In genomic region chr17:57940217-57940616, GRCh38 we compare ENCODE assay signal across 11 cellular contexts. TPM values are rescaled to one million over a fixed set of nuclear protein-coding genes. Genes with fewer than 3 reads are reported as not detected.
DNase-seq lines count a peak whose midpoint lies in the region; ATAC-seq, FAIRE-seq and TF ChIP-seq lines count a peak whose summit lies in the region.
"Had no signal": no experiment of that assay in that cellular context is flagged by ENCODE, and none has a peak within 500 bp of the region (broad histone marks: within the 10 kb centered on the region; RNA-seq: fewer than 3 reads in every experiment).

No MANE protein-coding gene starts in this region.

- no peaks in the 10 kb centered on the region for H3K27me3 ChIP-seq in HepG2 (ENCODE audit: control insufficient read depth in 1 of 2, insufficient read depth in 2 of 2, low read length in 2 of 2)
- no peaks in the 10 kb centered on the region for H3K27me3 ChIP-seq in right lobe of liver
- no peaks in the 10 kb centered on the region for H3K27me3 ChIP-seq in vagina
- H3K27me3 ChIP-seq in CD4-positive, alpha-beta T cell (ENCODE audit: control insufficient read depth, insufficient read depth, low read length), result no peaks in the 10 kb centered on the region
- H3K27me3 ChIP-seq: suprapubic skin had no signal

- no peaks in the 10 kb centered on the region for H3K79me2 ChIP-seq in HepG2 (ENCODE audit: insufficient read depth, low read length)

- H3K36me3 Mint-ChIP-seq in CD4-positive, alpha-beta T cell (ENCODE audit: low read depth), result no peaks in the 10 kb centered on the region

- POLR2A ChIA-PET in HepG2 (lab: Yijun Ruan, JAX) (interaction anchor here (1.0 to 3.9 kb wide), 4 partner anchors 13 to 143 kb away, joined by 3 to 35 read pairs (median 9); partner anchors contain the start of genes CUEDC1, DYNLL2 and SRSF1), RWPE1 (lab: Yijun Ruan, JAX; ENCODE audit: low non-redundant PET) (no interaction called here)
- POLR2A ChIA-PET in CD4-positive, alpha-beta T cell (lab: Charles Lee), result no interaction called here

- intact Hi-C loops in HepG2 (cut with micrococcal nuclease; ENCODE audit: unreplicated experiment) (loop anchor here (2.0 kb wide), 1 partner anchor 15 kb away; the partner anchor contains the start of gene CUEDC1), right lobe of liver (cut with DNase I) (no loop called here), kidney (cut with DNase I) (no loop called here), vagina (cut with DNase I) (no loop called here)
- intact Hi-C loops in CD4-positive, alpha-beta T cell (cut with DNase I, micrococcal nuclease), result no loop called here

- ATAC-seq in HepG2 (no peak), right lobe of liver (no peak), GM21723 (IDR thresholded peaks at IDR 0.05; ENCODE audit: unreplicated experiment) (no peak)
- no peak for ATAC-seq in CD4-positive, alpha-beta T cell (ENCODE audit: poor library complexity)

- FAIRE-seq in HepG2 (lab: Jason Lieb, UNC), result no peak
- no peak for FAIRE-seq in kidney (lab: Jason Lieb, UNC)
- FAIRE-seq: bronchial epithelial cell had no signal

- TF ChIP-seq CTCF in HepG2 (CRISPR knock-in tag; IDR thresholded peaks at IDR 0.05) (no peak), right lobe of liver (IDR thresholded peaks at IDR 0.05) (no peak), RWPE1 (conservative IDR thresholded peaks at IDR 0.05; ENCODE audit: low read depth) (no peak), kidney (IDR thresholded peaks at IDR 0.05; ENCODE audit: borderline replicate concordance, extremely low read depth, insufficient read depth) (no peak), vagina (IDR thresholded peaks at IDR 0.05) (no peak)
- no peak for TF ChIP-seq CTCF in CD4-positive, alpha-beta T cell (IDR thresholded peaks at IDR 0.05)

- H3K4me1 Mint-ChIP-seq in CD4-positive, alpha-beta T cell (ENCODE audit: low read depth), result peaks cover 4% of the 10 kb centered on the region

- H4K20me1 ChIP-seq in HepG2 (ENCODE audit: insufficient read depth, low read length), result no peaks in the 10 kb centered on the region

- no peak overlapping the region for H3K27ac Mint-ChIP-seq in CD4-positive, alpha-beta T cell

- H3K9me3 ChIP-seq in HepG2 (ENCODE audit: low read length) (no peaks in the 10 kb centered on the region), right lobe of liver (no peaks in the 10 kb centered on the region), kidney (ENCODE audit: control insufficient read depth in 1 of 2, low read length in 2 of 2) (no peaks in the 10 kb centered on the region), vagina (no peaks in the 10 kb centered on the region)
- H3K9me3 ChIP-seq in CD4-positive, alpha-beta T cell (ENCODE audit: control insufficient read depth, low read length), result no peaks in the 10 kb centered on the region
- H3K9me3 ChIP-seq: suprapubic skin had no signal

- H3K4me2 ChIP-seq in HepG2 (ENCODE audit: low read depth, low read length), result no peak overlapping the region

- CTCF ChIA-PET in HepG2 (lab: Yijun Ruan, JAX; ENCODE audit: low intra/inter-chr PET ratio, low total read pairs) (no interaction called here), RWPE1 (lab: Yijun Ruan, JAX) (interaction anchor here (0.9 kb wide), 1 partner anchor 82 kb away, joined by 4 read pairs; no protein-coding TSS in a partner anchor)
- CTCF ChIA-PET in CD4-positive, alpha-beta T cell (lab: Charles Lee), result interaction anchor here (0.7 kb wide), 1 partner anchor 13 kb away, joined by 3 read pairs; no protein-coding TSS in a partner anchor

- peaks cover 70% of the 10 kb centered on the region for H3K4me1 ChIP-seq in HepG2 (ENCODE audit: insufficient read depth, low read length)
- H3K4me1 ChIP-seq in right lobe of liver, result peaks cover 0 to 12% (median 2%) of the 10 kb centered on the region in 4 donors
- H3K4me1 ChIP-seq in kidney (ENCODE audit: control insufficient read depth in 1 of 2, insufficient read depth in 1 of 2, low read depth in 1 of 2, low read length in 2 of 2), result peaks cover 47 to 48% of the 10 kb centered on the region in 2 donors
- peaks cover 99% of the 10 kb centered on the region for H3K4me1 ChIP-seq in vagina

- no peak overlapping the region for H3K4me3 Mint-ChIP-seq in CD4-positive, alpha-beta T cell

- no peak overlapping the region for H3K4me3 ChIP-seq in HepG2 (replicated peaks in 1 of 3; ENCODE audit: insufficient read depth in 1 of 3, low read depth in 2 of 3, low read length in 3 of 3)
- no peak overlapping the region for H3K4me3 ChIP-seq in right lobe of liver
- no peak overlapping the region for H3K4me3 ChIP-seq in kidney (ENCODE audit: low read length in 2 of 2)
- no peak overlapping the region for H3K4me3 ChIP-seq in vagina
- H3K4me3 ChIP-seq: suprapubic skin had no signal

- no peaks in the 10 kb centered on the region for H3K9me3 Mint-ChIP-seq in CD4-positive, alpha-beta T cell

- H3K9ac ChIP-seq in HepG2 (ENCODE audit: insufficient read depth, low read depth, low read length) (no peak overlapping the region), kidney (ENCODE audit: low read length in 2 of 2) (no peak overlapping the region)

- TF ChIP-seq RAD21 in HepG2 (CRISPR knock-in tag; IDR thresholded peaks at IDR 0.05), result no peak

- in situ Hi-C loops in HepG2 (cut with HindIII; ENCODE audit: extremely low pct_ligation_motif_present, low pct_unique_long_range_greater_than_20kb), result no loop called here

- H3K27ac ChIP-seq in HepG2 (ENCODE audit: extremely low read length, insufficient read depth, low read length), result no peak overlapping the region
- H3K27ac ChIP-seq in right lobe of liver, result no peak overlapping the region
- H3K27ac ChIP-seq in RWPE1, result peak overlapping the region; percentile 57; the same call in 1 of the 2 replicates
- H3K27ac ChIP-seq in kidney (ENCODE audit: low read depth in 2 of 2, low read length in 2 of 2), result peak overlapping the region; percentile 27 to 51
- peak overlapping the region; percentile 60 for H3K27ac ChIP-seq in vagina
- no peak overlapping the region for H3K27ac ChIP-seq in CD4-positive, alpha-beta T cell (ENCODE audit: low read depth, low read length)
- H3K27ac ChIP-seq: C4-2B, suprapubic skin had no signal

- TF ChIP-seq POLR2A in HepG2 (IDR thresholded peaks at IDR 0.05; ENCODE audit: insufficient read depth in 1 of 2, low read depth in 2 of 2, low read length in 2 of 2) (no peak), right lobe of liver (IDR thresholded peaks at IDR 0.05) (no peak), vagina (IDR thresholded peaks at IDR 0.05) (no peak)

- DNase-seq in HepG2 (ENCODE audit: low spot score) (no peak), right lobe of liver (no peak), RWPE1 (ENCODE audit: low spot score) (no peak), kidney (no peak), vagina (ENCODE audit: extremely low spot score in 2 of 2) (no peak), GF-D8 (lab: John Stamatoyannopoulos, UW) (no peak)
- DNase-seq in CD4-positive, alpha-beta T cell, result no peak

- WGBS in HepG2 (ENCODE audit: low lambda C conversion rate), result 67% methylated on average over 5 of the region's 5 CpGs
- 70% methylated on average over 3 of the region's 5 CpGs for WGBS in right lobe of liver (ENCODE audit: insufficient coverage, low coverage, low lambda C conversion rate, missing lambda C conversion rate)

- no peak overlapping the region for H2AFZ ChIP-seq in HepG2 (ENCODE audit: low read length)

- H3K27me3 Mint-ChIP-seq in CD4-positive, alpha-beta T cell, result peaks cover 20% of the 10 kb centered on the region

- TF ChIP-seq EP300 in HepG2 (IDR thresholded peaks at IDR 0.05; ENCODE audit: low read depth in 2 of 2, low read length in 2 of 2) (no peak), HepG2 (CRISPR knock-in tag; IDR thresholded peaks at IDR 0.05; ENCODE audit: borderline replicate concordance) (no peak)

- no TSS peak for BruUV-seq in HepG2 (replicated peaks; lab: Mats Ljungman, UMichigan)

- H3K36me3 ChIP-seq in HepG2 (replicated peaks in 1 of 2; ENCODE audit: control insufficient read depth in 1 of 2, insufficient read depth in 2 of 2, low read length in 2 of 2) (no peaks in the 10 kb centered on the region), right lobe of liver (no peaks in the 10 kb centered on the region), kidney (ENCODE audit: control insufficient read depth in 1 of 2, insufficient read depth in 2 of 2, low read length in 2 of 2) (no peaks in the 10 kb centered on the region), vagina (no peaks in the 10 kb centered on the region)
- H3K36me3 ChIP-seq: suprapubic skin had no signal

RNA-seq across cellular contexts. Expression of gene CUEDC1, which starts 15.0 kb away (rescaled TPM):
- total RNA-seq in HepG2 (2016; rRNA removed; fragmentation: Illumina TruSeq; extraction: Trizol), result 4.2 and 7.4 TPM in 2 replicates
- total RNA-seq in HepG2 (2016; cell fraction: cytosol; rRNA removed; fragmentation: Illumina TruSeq; extraction: Trizol; ENCODE audit: low read depth), result 4.1 and 4.7 TPM in 2 replicates
- 3.5 and 7.9 TPM in 2 replicates for total RNA-seq in HepG2 (2016; cell fraction: insoluble cytoplasmic fraction; rRNA removed; fragmentation: Illumina TruSeq; extraction: Trizol)
- 7.6 and 8.6 TPM in 2 replicates for total RNA-seq in HepG2 (2016; cell fraction: membrane; rRNA removed; fragmentation: Illumina TruSeq; extraction: Trizol)
- total RNA-seq in HepG2 (2016; cell fraction: nucleus; rRNA removed; fragmentation: Illumina TruSeq; extraction: Trizol), result 9.6 and 11.9 TPM in 2 replicates
- 12.9 and 14.4 TPM in 2 replicates for polyA plus RNA-seq in HepG2 (2011; rRNA removed)
- polyA plus RNA-seq in HepG2 (2011; cell fraction: cytosol; rRNA removed), result 8.1 and 8.6 TPM in 2 replicates
- polyA plus RNA-seq in HepG2 (2011; cell fraction: nucleus; rRNA removed), result 36.7 and 43.5 TPM in 2 replicates
- 9.8 and 10.2 TPM in 2 replicates for polyA plus RNA-seq in HepG2 (2012)
- 9.4 and 11.1 TPM in 2 replicates for polyA plus RNA-seq in HepG2 (2016; cell fraction: cytosol; fragmentation: Illumina TruSeq; extraction: Trizol; ENCODE audit: low read depth)
- polyA plus RNA-seq in HepG2 (2016; cell fraction: insoluble cytoplasmic fraction; fragmentation: Illumina TruSeq; extraction: Trizol; ENCODE audit: low read depth), result 9.2 and 10.0 TPM in 2 replicates
- polyA plus RNA-seq in HepG2 (2016; cell fraction: membrane; fragmentation: Illumina TruSeq; extraction: Trizol; ENCODE audit: low read depth), result 15.4 and 16.0 TPM in 2 replicates
- polyA plus RNA-seq in HepG2 (2016; cell fraction: nucleus; fragmentation: Illumina TruSeq; extraction: Trizol; ENCODE audit: insufficient read depth, low read depth), result 33.7 and 36.2 TPM in 2 replicates
- polyA minus RNA-seq in HepG2 (2011; rRNA and poly(A)+ RNA removed; ENCODE audit: low replicate concordance), result 2.9 and 6.8 TPM in 2 replicates
- 5.1 and 7.3 TPM in 2 replicates for polyA minus RNA-seq in HepG2 (2011; cell fraction: cytosol; rRNA and poly(A)+ RNA removed)
- 6.6 and 8.2 TPM in 2 replicates for polyA minus RNA-seq in HepG2 (2011; cell fraction: nucleus; rRNA and poly(A)+ RNA removed)
- 1 to 10 TPM; 4.0 to 8.5 (median 5.5) TPM for total RNA-seq in right lobe of liver
- total RNA-seq in kidney, result 52.3 TPM
- 33.0 TPM for polyA plus RNA-seq in kidney (ENCODE audit: insufficient read depth, low read depth, low replicate concordance)
- 28.7 TPM for total RNA-seq in vagina
- total RNA-seq in CD4-positive, alpha-beta T cell, result 1 to 10 TPM in 1 of 2 experiments, under 1 TPM in 1; 0.41 to 1.0 TPM

RNA-seq across cellular contexts. Expression of gene VEZF1, which starts 47.8 kb away (rescaled TPM):
- total RNA-seq in HepG2 (2016; rRNA removed; fragmentation: Illumina TruSeq; extraction: Trizol), result 45.9 and 48.0 TPM in 2 replicates
- 8.8 and 10.8 TPM in 2 replicates for total RNA-seq in HepG2 (2016; cell fraction: cytosol; rRNA removed; fragmentation: Illumina TruSeq; extraction: Trizol; ENCODE audit: low read depth)
- total RNA-seq in HepG2 (2016; cell fraction: insoluble cytoplasmic fraction; rRNA removed; fragmentation: Illumina TruSeq; extraction: Trizol), result 41.9 and 43.4 TPM in 2 replicates
- total RNA-seq in HepG2 (2016; cell fraction: membrane; rRNA removed; fragmentation: Illumina TruSeq; extraction: Trizol), result 42.3 and 48.6 TPM in 2 replicates
- total RNA-seq in HepG2 (2016; cell fraction: nucleus; rRNA removed; fragmentation: Illumina TruSeq; extraction: Trizol), result 31.1 and 37.8 TPM in 2 replicates
- polyA plus RNA-seq in HepG2 (2011; rRNA removed), result 41.3 and 49.7 TPM in 2 replicates
- polyA plus RNA-seq in HepG2 (2011; cell fraction: cytosol; rRNA removed), result 27.7 and 34.7 TPM in 2 replicates
- 30.2 and 33.3 TPM in 2 replicates for polyA plus RNA-seq in HepG2 (2011; cell fraction: nucleus; rRNA removed)
- 38.9 and 45.7 TPM in 2 replicates for polyA plus RNA-seq in HepG2 (2012)
- polyA plus RNA-seq in HepG2 (2016; cell fraction: cytosol; fragmentation: Illumina TruSeq; extraction: Trizol; ENCODE audit: low read depth), result 7.1 and 7.4 TPM in 2 replicates
- 34.8 and 42.4 TPM in 2 replicates for polyA plus RNA-seq in HepG2 (2016; cell fraction: insoluble cytoplasmic fraction; fragmentation: Illumina TruSeq; extraction: Trizol; ENCODE audit: low read depth)
- polyA plus RNA-seq in HepG2 (2016; cell fraction: membrane; fragmentation: Illumina TruSeq; extraction: Trizol; ENCODE audit: low read depth), result 22.0 and 25.5 TPM in 2 replicates
- polyA plus RNA-seq in HepG2 (2016; cell fraction: nucleus; fragmentation: Illumina TruSeq; extraction: Trizol; ENCODE audit: insufficient read depth, low read depth), result 46.2 and 49.1 TPM in 2 replicates
- polyA minus RNA-seq in HepG2 (2011; rRNA and poly(A)+ RNA removed; ENCODE audit: low replicate concordance), result 41.4 and 56.9 TPM in 2 replicates
- polyA minus RNA-seq in HepG2 (2011; cell fraction: cytosol; rRNA and poly(A)+ RNA removed), result 31.2 and 37.3 TPM in 2 replicates
- 32.7 and 46.6 TPM in 2 replicates for polyA minus RNA-seq in HepG2 (2011; cell fraction: nucleus; rRNA and poly(A)+ RNA removed)
- total RNA-seq in right lobe of liver, result 10 to 100 TPM; 13.0 to 19.3 (median 14.6) TPM
- total RNA-seq in kidney, result 92.5 TPM
- 26.0 TPM for polyA plus RNA-seq in kidney (ENCODE audit: insufficient read depth, low read depth, low replicate concordance)
- total RNA-seq in vagina, result 86.2 TPM
- 10 to 100 TPM; 41.6 to 41.7 TPM for total RNA-seq in CD4-positive, alpha-beta T cell

Comparison
In these comparisons a context has a peak if more than half of its experiments do, and no peak if none do; other contexts are left out.
1. H3K27ac ChIP-seq: peak in RWPE1 (single experiment), kidney (2 of 2) and vagina (single experiment); none in HepG2 (single experiment), right lobe of liver (0 of 3) and CD4-positive, alpha-beta T cell (single experiment).